ENCODE assay signal across 37 cellular contexts in the genomic region with DNA sequence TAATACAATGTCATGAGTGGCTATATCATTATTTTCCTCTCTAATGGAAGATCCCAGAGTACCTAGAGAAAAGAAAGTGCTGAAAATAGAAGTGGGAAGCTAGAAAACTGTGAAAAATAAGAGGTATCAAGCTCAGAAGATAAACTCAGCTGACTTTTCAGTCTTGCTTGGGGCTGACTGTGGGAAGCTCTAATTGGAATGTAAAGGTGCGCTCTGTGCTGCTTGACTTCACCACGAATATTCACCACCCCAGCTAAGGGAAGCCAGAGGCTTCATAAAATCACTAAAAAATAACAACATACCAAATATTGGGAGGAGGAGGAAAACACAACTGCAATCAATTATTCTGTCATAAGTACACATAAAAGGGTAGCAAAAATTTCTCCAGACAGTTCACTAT. TPM values are rescaled to one million over a fixed set of nuclear protein-coding genes. Genes with fewer than 3 reads are reported as not detected.
"Had no signal": no experiment of that assay in that cellular context is flagged by ENCODE, and none has a peak within 500 bp of the region (broad histone marks: within the 10 kb centered on the region; RNA-seq: fewer than 3 reads in every experiment).

No MANE protein-coding gene starts in this region.

- H3K4me3 ChIP-seq: ascending aorta, cardiac muscle cell had no signal

- H3K4me1 Mint-ChIP-seq: activated CD4-positive, alpha-beta memory T cell treated with anti-CD3 and anti-CD28 coated beads, Interleukin-2, amount 10 ng/mL, durations not matched to agents 7 days and 5 days; activated CD4-positive, alpha-beta T cell treated with anti-CD3 and anti-CD28 coated beads for 36 hours; activated CD4-positive, alpha-beta T cell treated with anti-CD3 and anti-CD28 coated beads, Interleukin-2, amount 10 ng/mL, durations not matched to agents 7 days and 5 days; activated CD8-positive, alpha-beta memory T cell treated with anti-CD3 and anti-CD28 coated beads, Interleukin-2, amount 10 ng/mL, durations not matched to agents 7 days and 5 days; activated naive CD4-positive, alpha-beta T cell treated with anti-CD3 and anti-CD28 coated beads, Interleukin-2, amount 10 ng/mL, durations not matched to agents 7 days and 5 days; activated naive CD4-positive, alpha-beta T cell treated with anti-CD3 and anti-CD28 coated beads, Interleukin-2, amount 50 U/mL, for 24 hours; activated naive CD8-positive, alpha-beta T cell treated with anti-CD3 and anti-CD28 coated beads, Interleukin-2, amount 10 ng/mL, durations not matched to agents 7 days and 5 days; activated naive CD8-positive, alpha-beta T cell treated with anti-CD3 and anti-CD28 coated beads, Interleukin-2, amount 50 U/mL, for 24 hours; brain; central memory CD8-positive, alpha-beta T cell had no signal

- H3K4me3 Mint-ChIP-seq: activated CD4-positive, alpha-beta memory T cell treated with anti-CD3 and anti-CD28 coated beads, Interleukin-2, amount 10 ng/mL, durations not matched to agents 7 days and 5 days; activated CD4-positive, alpha-beta T cell treated with anti-CD3 and anti-CD28 coated beads for 36 hours; activated CD4-positive, alpha-beta T cell treated with anti-CD3 and anti-CD28 coated beads, Interleukin-2, amount 10 ng/mL, durations not matched to agents 7 days and 5 days; activated CD8-positive, alpha-beta memory T cell treated with anti-CD3 and anti-CD28 coated beads, Interleukin-2, amount 10 ng/mL, durations not matched to agents 7 days and 5 days; activated CD8-positive, alpha-beta T cell treated with anti-CD3 and anti-CD28 coated beads, Interleukin-2, amount 10 ng/mL, durations not matched to agents 7 days and 5 days; activated naive CD4-positive, alpha-beta T cell treated with anti-CD3 and anti-CD28 coated beads, Interleukin-2, amount 10 ng/mL, durations not matched to agents 7 days and 5 days; activated naive CD4-positive, alpha-beta T cell treated with anti-CD3 and anti-CD28 coated beads, Interleukin-2, amount 50 U/mL, for 24 hours; activated naive CD8-positive, alpha-beta T cell; activated naive CD8-positive, alpha-beta T cell treated with anti-CD3 and anti-CD28 coated beads, Interleukin-2, amount 10 ng/mL, durations not matched to agents 7 days and 5 days; activated naive CD8-positive, alpha-beta T cell treated with anti-CD3 and anti-CD28 coated beads, Interleukin-2, amount 50 U/mL, for 24 hours; activated T-cell treated with anti-CD3 and anti-CD28 coated beads, Interleukin-2, amount 50 U/mL, for 24 hours; brain; central memory CD8-positive, alpha-beta T cell; T-helper 1 cell treated with Interleukin-12 subunit alpha and Interleukin-12 subunit beta and Interleukin-4 antibody, amounts not matched to agents 30 μg/mL and 1 μg/mL, for 36 hours; T-helper 2 cell treated with Interferon-gamma antibody and Interleukin-4, amounts not matched to agents 5 μg/mL and 100 μg/mL, for 36 hours had no signal

- H3K36me3 ChIP-seq: ascending aorta, cardiac muscle cell had no signal

- H3K27ac Mint-ChIP-seq: activated CD4-positive, alpha-beta memory T cell treated with anti-CD3 and anti-CD28 coated beads, Interleukin-2, amount 10 ng/mL, durations not matched to agents 7 days and 5 days; activated CD4-positive, alpha-beta T cell treated with anti-CD3 and anti-CD28 coated beads for 36 hours; activated CD4-positive, alpha-beta T cell treated with anti-CD3 and anti-CD28 coated beads, Interleukin-2, amount 10 ng/mL, durations not matched to agents 7 days and 5 days; activated CD8-positive, alpha-beta memory T cell treated with anti-CD3 and anti-CD28 coated beads, Interleukin-2, amount 10 ng/mL, durations not matched to agents 7 days and 5 days; activated CD8-positive, alpha-beta T cell treated with anti-CD3 and anti-CD28 coated beads, Interleukin-2, amount 10 ng/mL, durations not matched to agents 7 days and 5 days; activated naive CD4-positive, alpha-beta T cell treated with anti-CD3 and anti-CD28 coated beads, Interleukin-2, amount 10 ng/mL, durations not matched to agents 7 days and 5 days; activated naive CD4-positive, alpha-beta T cell treated with anti-CD3 and anti-CD28 coated beads, Interleukin-2, amount 50 U/mL, for 24 hours; activated naive CD8-positive, alpha-beta T cell; activated naive CD8-positive, alpha-beta T cell treated with anti-CD3 and anti-CD28 coated beads, Interleukin-2, amount 10 ng/mL, durations not matched to agents 7 days and 5 days; activated naive CD8-positive, alpha-beta T cell treated with anti-CD3 and anti-CD28 coated beads, Interleukin-2, amount 50 U/mL, for 24 hours; activated T-cell treated with anti-CD3 and anti-CD28 coated beads, Interleukin-2, amount 50 U/mL, for 24 hours; activated T-helper 2 cell treated with anti-CD3 and anti-CD28 coated beads, Interferon-gamma antibody, Interleukin-2, Interleukin-4, amounts not matched to agents 10 μg/mL and 5 μg/mL and 100 μg/mL, durations not matched to agents 14 hours and 24 hours and 36 hours; brain; T-helper 1 cell treated with Interleukin-12 subunit alpha and Interleukin-12 subunit beta and Interleukin-4 antibody, amounts not matched to agents 30 μg/mL and 1 μg/mL, for 36 hours; T-helper 2 cell treated with Interferon-gamma antibody and Interleukin-4, amounts not matched to agents 5 μg/mL and 100 μg/mL, for 36 hours had no signal

- H3K4me1 ChIP-seq: ascending aorta had no signal

- H3K9me3 ChIP-seq: ascending aorta had no signal

- H3K36me3 Mint-ChIP-seq: activated CD8-positive, alpha-beta memory T cell treated with anti-CD3 and anti-CD28 coated beads, Interleukin-2, amount 10 ng/mL, durations not matched to agents 7 days and 5 days; activated naive CD4-positive, alpha-beta T cell treated with anti-CD3 and anti-CD28 coated beads, Interleukin-2, amount 10 ng/mL, durations not matched to agents 7 days and 5 days; activated naive CD4-positive, alpha-beta T cell treated with anti-CD3 and anti-CD28 coated beads, Interleukin-2, amount 50 U/mL, for 24 hours; activated naive CD8-positive, alpha-beta T cell; activated naive CD8-positive, alpha-beta T cell treated with anti-CD3 and anti-CD28 coated beads, Interleukin-2, amount 10 ng/mL, durations not matched to agents 7 days and 5 days had no signal

- H3K9me3 Mint-ChIP-seq: activated CD4-positive, alpha-beta memory T cell treated with anti-CD3 and anti-CD28 coated beads, Interleukin-2, amount 10 ng/mL, durations not matched to agents 7 days and 5 days; activated CD4-positive, alpha-beta T cell treated with anti-CD3 and anti-CD28 coated beads, Interleukin-2, amount 10 ng/mL, durations not matched to agents 7 days and 5 days; activated naive CD4-positive, alpha-beta T cell treated with anti-CD3 and anti-CD28 coated beads, Interleukin-2, amount 10 ng/mL, durations not matched to agents 7 days and 5 days; activated naive CD4-positive, alpha-beta T cell treated with anti-CD3 and anti-CD28 coated beads, Interleukin-2, amount 50 U/mL, for 24 hours; activated naive CD8-positive, alpha-beta T cell treated with anti-CD3 and anti-CD28 coated beads, Interleukin-2, amount 10 ng/mL, durations not matched to agents 7 days and 5 days; activated naive CD8-positive, alpha-beta T cell treated with anti-CD3 and anti-CD28 coated beads, Interleukin-2, amount 50 U/mL, for 24 hours; activated T-cell treated with anti-CD3 and anti-CD28 coated beads, Interleukin-2, amount 50 U/mL, for 24 hours; activated T-helper 2 cell treated with anti-CD3 and anti-CD28 coated beads, Interferon-gamma antibody, Interleukin-2, Interleukin-4, amounts not matched to agents 10 μg/mL and 5 μg/mL and 100 μg/mL, durations not matched to agents 14 hours and 24 hours and 36 hours; brain; T-helper 1 cell treated with Interleukin-12 subunit alpha and Interleukin-12 subunit beta and Interleukin-4 antibody, amounts not matched to agents 30 μg/mL and 1 μg/mL, for 36 hours; T-helper 2 cell treated with Interferon-gamma antibody and Interleukin-4, amounts not matched to agents 5 μg/mL and 100 μg/mL, for 36 hours had no signal

- H3K27me3 ChIP-seq: ascending aorta, cardiac muscle cell had no signal

- DNase-seq: activated CD4-positive, alpha-beta memory T cell treated with anti-CD3 and anti-CD28 coated beads, Interleukin-2, amount 10 ng/mL, durations not matched to agents 7 days and 5 days; activated CD4-positive, alpha-beta T cell treated with anti-CD3 and anti-CD28 coated beads for 1 hour; activated CD4-positive, alpha-beta T cell treated with anti-CD3 and anti-CD28 coated beads for 36 hours; activated CD4-positive, alpha-beta T cell treated with anti-CD3 and anti-CD28 coated beads for 48 hours; activated CD4-positive, alpha-beta T cell treated with anti-CD3 and anti-CD28 coated beads, Interleukin-2, amount 10 ng/mL, durations not matched to agents 7 days and 5 days; activated CD4-positive, alpha-beta T cell treated with anti-CD3 and anti-CD28 coated beads, Interleukin-2, amount 50 U/mL, for 48 hours; activated CD4-positive, CD25-positive, alpha-beta regulatory T cell; activated CD8-positive, alpha-beta memory T cell treated with anti-CD3 and anti-CD28 coated beads for 24 hours; activated CD8-positive, alpha-beta memory T cell treated with anti-CD3 and anti-CD28 coated beads, Interleukin-2, amount 10 ng/mL, durations not matched to agents 7 days and 5 days; activated CD8-positive, alpha-beta memory T cell treated with anti-CD3 and anti-CD28 coated beads, Interleukin-2, amount 50 U/mL, for 48 hours; activated CD8-positive, alpha-beta T cell treated with anti-CD3 and anti-CD28 coated beads, Interleukin-2, amount 10 ng/mL, durations not matched to agents 7 days and 5 days; activated effector memory CD4-positive, alpha-beta T cell treated with Interleukin-2 at 50 U/mL for 16 hours; activated gamma-delta T cell; activated naive CD4-positive, alpha-beta T cell treated with anti-CD3 and anti-CD28 coated beads, Interleukin-2, amount 10 ng/mL, durations not matched to agents 7 days and 5 days; activated naive CD4-positive, alpha-beta T cell treated with Interleukin-2 at 50 U/mL for 16 hours; activated naive CD8-positive, alpha-beta T cell treated with anti-CD3 and anti-CD28 coated beads, Interleukin-2, amount 10 ng/mL, durations not matched to agents 7 days and 5 days; activated naive CD8-positive, alpha-beta T cell treated with anti-CD3 and anti-CD28 coated beads, Interleukin-2, amount 50 U/mL, for 24 hours; activated T-cell treated with anti-CD3 and anti-CD28 coated beads, Interleukin-2, amount 50 U/mL, for 24 hours; activated T-cell treated with anti-CD3 and anti-CD28 coated beads, Interleukin-2, amount 50 U/mL, for 48 hours; amygdala; anterior cingulate cortex; caudate nucleus; cerebellar nuclear complex; T-helper 2 cell; T-helper 9 cell had no signal

- H3K27me3 Mint-ChIP-seq: activated CD4-positive, alpha-beta memory T cell treated with anti-CD3 and anti-CD28 coated beads, Interleukin-2, amount 10 ng/mL, durations not matched to agents 7 days and 5 days; activated CD8-positive, alpha-beta memory T cell treated with anti-CD3 and anti-CD28 coated beads, Interleukin-2, amount 10 ng/mL, durations not matched to agents 7 days and 5 days; activated naive CD4-positive, alpha-beta T cell treated with anti-CD3 and anti-CD28 coated beads, Interleukin-2, amount 10 ng/mL, durations not matched to agents 7 days and 5 days; activated naive CD4-positive, alpha-beta T cell treated with anti-CD3 and anti-CD28 coated beads, Interleukin-2, amount 50 U/mL, for 24 hours; activated naive CD8-positive, alpha-beta T cell treated with anti-CD3 and anti-CD28 coated beads, Interleukin-2, amount 50 U/mL, for 24 hours; activated T-cell treated with anti-CD3 and anti-CD28 coated beads, Interleukin-2, amount 50 U/mL, for 24 hours; central memory CD8-positive, alpha-beta T cell had no signal

- H3K27ac ChIP-seq: ascending aorta, cardiac muscle cell, VCaP had no signal

- ATAC-seq: activated CD4-positive, alpha-beta T cell treated with anti-CD3 and anti-CD28 coated beads for 36 hours; activated CD4-positive, CD25-positive, alpha-beta regulatory T cell treated with anti-CD3 and anti-CD28 coated beads, Interleukin-2, amount 50 U/mL, for 24 hours; activated CD8-positive, alpha-beta memory T cell treated with anti-CD3 and anti-CD28 coated beads, Interleukin-2, amount 10 ng/mL, durations not matched to agents 7 days and 5 days; activated CD8-positive, alpha-beta T cell treated with anti-CD3 and anti-CD28 coated beads, Interleukin-2, amount 10 ng/mL, durations not matched to agents 7 days and 5 days; activated naive CD8-positive, alpha-beta T cell treated with anti-CD3 and anti-CD28 coated beads, Interleukin-2, amount 50 U/mL, for 24 hours had no signal

RNA-seq across cellular contexts. Expression of a gene that starts 25.1 kb away (rescaled TPM):
- total RNA-seq: activated CD4-positive, alpha-beta memory T cell treated with anti-CD3 and anti-CD28 coated beads, Interleukin-2, amount 10 ng/mL, durations not matched to agents 7 days and 5 days; activated CD4-positive, alpha-beta T cell treated with anti-CD3 and anti-CD28 coated beads for 36 hours; activated CD4-positive, alpha-beta T cell treated with anti-CD3 and anti-CD28 coated beads, Interleukin-2, amount 10 ng/mL, durations not matched to agents 7 days and 5 days; activated CD8-positive, alpha-beta memory T cell treated with anti-CD3 and anti-CD28 coated beads, Interleukin-2, amount 10 ng/mL, durations not matched to agents 7 days and 5 days; activated CD8-positive, alpha-beta T cell treated with anti-CD3 and anti-CD28 coated beads, Interleukin-2, amount 10 ng/mL, durations not matched to agents 7 days and 5 days; activated naive CD8-positive, alpha-beta T cell treated with anti-CD3 and anti-CD28 coated beads, Interleukin-2, amount 10 ng/mL, durations not matched to agents 7 days and 5 days; activated T-helper 2 cell treated with anti-CD3 and anti-CD28 coated beads, Interferon-gamma antibody, Interleukin-2, Interleukin-4, amounts not matched to agents 10 μg/mL and 5 μg/mL and 100 μg/mL, durations not matched to agents 14 hours and 24 hours and 36 hours; ascending aorta; bronchial epithelial cell had no signal
